In the genomic region with DNA sequence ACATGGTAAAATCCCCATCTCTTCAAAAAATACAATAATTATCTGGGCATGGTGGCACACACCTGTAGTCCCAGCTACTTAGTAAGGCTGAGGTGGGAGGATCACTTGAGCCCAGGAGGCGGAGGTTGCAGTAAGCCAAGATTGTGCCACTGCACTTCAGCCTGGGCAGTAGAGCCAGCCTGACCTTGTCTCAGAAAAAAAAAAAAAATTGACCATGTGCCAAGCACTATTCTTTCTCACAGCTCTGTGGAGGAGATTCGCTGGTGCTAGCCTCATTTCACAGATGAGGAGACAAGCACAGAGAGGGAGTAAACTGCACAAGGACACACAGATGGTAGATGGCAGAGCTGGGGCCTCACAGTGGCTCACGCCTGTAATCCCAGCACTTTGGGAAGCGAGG, we compare ENCODE assay signal across 20 cellular contexts.
A peak's percentile ranks its signal among the peaks of the same experiment; 100 is the strongest.
DNase-seq lines count a peak whose midpoint lies in the region; ATAC-seq, FAIRE-seq and TF ChIP-seq lines count a peak whose summit lies in the region.
"Had no signal": no experiment of that assay in that cellular context is flagged by ENCODE, and none has a peak within 500 bp of the region (broad histone marks: within the 10 kb centered on the region; RNA-seq: fewer than 3 reads in every experiment).

No MANE protein-coding gene starts in this region.

- CTCF ChIA-PET in K562 (lab: Yijun Ruan, JAX; ENCODE audit: low intra/inter-chr PET ratio): interaction anchor here (0.6 kb wide), 1 partner anchor 327 kb away, joined by 3 read pairs; no protein-coding TSS in a partner anchor

- in situ Hi-C loops in K562 (cut with MboI): no loop called here

- POLR2A ChIA-PET in K562 (lab: Yijun Ruan, JAX): interaction anchor here (1.0 to 1.2 kb wide), 2 partner anchors 10 to 26 kb away, joined by 3 to 5 read pairs; no protein-coding TSS in a partner anchor

- TF ChIP-seq RAD21 in Ishikawa (IDR thresholded peaks at IDR 0.05; ENCODE audit: low read depth): no peak
- TF ChIP-seq RAD21 in K562 (CRISPR knock-in tag; conservative IDR thresholded peaks at IDR 0.05 in 1 of 2, IDR thresholded peaks at IDR 0.05 in 1 of 2): no peak

- H4K20me1 ChIP-seq in K562 (replicated peaks; ENCODE audit: control insufficient read depth, insufficient read depth, low read length): no peaks in the 10 kb centered on the region

- no peak overlapping the region for H3K4me2 ChIP-seq in K562 (ENCODE audit: insufficient read depth, low read length)

- H3K4me1 ChIP-seq in right cardiac atrium (ENCODE audit: control insufficient read depth, insufficient read depth, low read length) (peaks cover 2% of the 10 kb centered on the region), K562 (replicated peaks in 1 of 2; ENCODE audit: control insufficient read depth in 2 of 2, insufficient read depth in 2 of 2, low read length in 2 of 2) (peaks cover 0 to 4% of the 10 kb centered on the region in 2 experiments; a peak in 4 of 5 replicates), aorta (ENCODE audit: control insufficient read depth in 1 of 2, insufficient read depth in 2 of 2, low read length in 2 of 2) (no peaks in the 10 kb centered on the region)
- H3K4me1 ChIP-seq: Caco-2 had no signal

- no peak overlapping the region for H3K27ac ChIP-seq in right cardiac atrium (ENCODE audit: low read length)
- no peak overlapping the region for H3K27ac ChIP-seq in K562 (ENCODE audit: extremely low read depth, low read depth, low read length)
- H3K27ac ChIP-seq in aorta (ENCODE audit: low read depth in 1 of 2, low read length in 2 of 2): no peak overlapping the region
- H3K27ac ChIP-seq: C4-2B had no signal

- ATAC-seq in left ventricle myocardium superior (peak; percentile 68), right cardiac atrium (no peak), K562 (no peak), GM18867 (IDR thresholded peaks at IDR 0.05; ENCODE audit: unreplicated experiment) (no peak), aorta (ENCODE audit: low FRiP score) (no peak)

- DNase-seq in left ventricle myocardium superior (no peak), right cardiac atrium (no peak), K562 (ENCODE audit: extremely low read depth in 1 of 4, low spot score in 3 of 4) (no peak), NCI-H1417 treated with DMSO at 0.1 percent for 48 hours (lab: John Stamatoyannopoulos, UW) (no peak), aorta (no peak)
- DNase-seq: AML-193; Caco-2; CD4-positive, alpha-beta T cell; DMS79; GDM1; HCEC 1CT; KBM-7 had no signal

- no peak for FAIRE-seq in K562 (lab: Jason Lieb, UNC)
- FAIRE-seq: A204.1, D721Med, GM12892, GM18507, H54 had no signal

- WGBS in right cardiac atrium: 81% methylated on average over 4 of the region's 4 CpGs
- 71% methylated on average over 4 of the region's 4 CpGs for WGBS in K562 (ENCODE audit: insufficient coverage, low coverage, missing lambda C conversion rate)
- WGBS in aorta, 2 donors: 79 to 83% methylated on average over 4 of the region's 4 CpGs

- H3K9me3 ChIP-seq in right cardiac atrium (ENCODE audit: control insufficient read depth, low read length): no peaks in the 10 kb centered on the region
- no peaks in the 10 kb centered on the region for H3K9me3 ChIP-seq in K562 (replicated peaks; ENCODE audit: control insufficient read depth, insufficient read depth, low read depth, low read length)
- no peaks in the 10 kb centered on the region for H3K9me3 ChIP-seq in aorta (ENCODE audit: control insufficient read depth, low read length)
- H3K9me3 ChIP-seq: Caco-2 had no signal

- no peak for TF ChIP-seq EP300 in Ishikawa (IDR thresholded peaks at IDR 0.05; ENCODE audit: borderline replicate concordance)
- TF ChIP-seq EP300 in K562 (IDR thresholded peaks at IDR 0.05; ENCODE audit: low read length): no peak

- H3K4me3 ChIP-seq in right cardiac atrium (ENCODE audit: low read length) (no peak overlapping the region), K562 (no peak overlapping the region), aorta (ENCODE audit: low read length in 2 of 2) (no peak overlapping the region)

- no peaks in the 10 kb centered on the region for H3K9me1 ChIP-seq in K562 (ENCODE audit: control insufficient read depth, insufficient read depth, low read length)

- no peak for TF ChIP-seq CTCF in K562 (IDR thresholded peaks at IDR 0.05 in 2 of 3, conservative IDR thresholded peaks at IDR 0.05 in 1 of 3; ENCODE audit: insufficient read depth in 2 of 3, low read depth in 1 of 3, low read length in 3 of 3)

- 0 out of 2 replicates have a peak overlapping the region, but pooled peaks have one; percentile 5 for H2AFZ ChIP-seq in K562 (ENCODE audit: low read depth, low read length)

- H3K79me2 ChIP-seq in K562 (ENCODE audit: control insufficient read depth, insufficient read depth, low read length): no peaks in the 10 kb centered on the region

- no peaks in the 10 kb centered on the region for H3K36me3 ChIP-seq in K562 (ENCODE audit: control insufficient read depth, insufficient read depth, low read length)
- H3K36me3 ChIP-seq in aorta (ENCODE audit: control insufficient read depth in 1 of 2, insufficient read depth in 2 of 2, low read length in 1 of 2): no peaks in the 10 kb centered on the region

- intact Hi-C loops in left ventricle myocardium superior (cut with micrococcal nuclease): no loop called here
- intact Hi-C loops in right cardiac atrium (cut with DNase I): no loop called here
- intact Hi-C loops in K562 (cut with micrococcal nuclease): no loop called here
- intact Hi-C loops in aorta (cut with DNase I): no loop called here

- TF ChIP-seq POLR2A in K562 (conservative IDR thresholded peaks at IDR 0.05): no peak

- BruUV-seq in K562 (replicated peaks; lab: Mats Ljungman, UMichigan): no TSS peak

- no peaks in the 10 kb centered on the region for H3K27me3 ChIP-seq in right cardiac atrium (ENCODE audit: control insufficient read depth, insufficient read depth)
- H3K27me3 ChIP-seq in K562 (ENCODE audit: control insufficient read depth in 2 of 2, insufficient read depth in 2 of 2, low read length in 2 of 2): no peaks in the 10 kb centered on the region
- H3K27me3 ChIP-seq in aorta (ENCODE audit: control insufficient read depth in 1 of 2, insufficient read depth in 2 of 2, low read length in 1 of 2): no peaks in the 10 kb centered on the region

- no peak overlapping the region for H3K9ac ChIP-seq in K562 (ENCODE audit: insufficient read depth in 1 of 2, low read depth in 2 of 2, low read length in 2 of 2)

TF ChIP-seq in Ishikawa, 13 proteins besides CTCF, POLR2A, EP300 and RAD21:
- TF ChIP-seq NFIC (IDR thresholded peaks at IDR 0.05): peak; percentile 30; the same call in 1 of the 2 replicates
- no peak for TF ChIP-seq ZBTB7A (IDR thresholded peaks at IDR 0.05; ENCODE audit: low read depth)
- no peak for TF ChIP-seq TEAD4 (IDR thresholded peaks at IDR 0.05)
TF ChIP-seq in Ishikawa: peak in this region for 1.

TF ChIP-seq in K562, 482 proteins besides CTCF, POLR2A, EP300 and RAD21:
- TF ChIP-seq, protein P1, sequence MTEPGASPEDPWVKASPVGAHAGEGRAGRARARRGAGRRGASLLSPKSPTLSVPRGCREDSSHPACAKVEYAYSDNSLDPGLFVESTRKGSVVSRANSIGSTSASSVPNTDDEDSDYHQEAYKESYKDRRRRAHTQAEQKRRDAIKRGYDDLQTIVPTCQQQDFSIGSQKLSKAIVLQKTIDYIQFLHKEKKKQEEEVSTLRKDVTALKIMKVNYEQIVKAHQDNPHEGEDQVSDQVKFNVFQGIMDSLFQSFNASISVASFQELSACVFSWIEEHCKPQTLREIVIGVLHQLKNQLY (CRISPR knock-in tag; conservative IDR thresholded peaks at IDR 0.05): no peak
- TF ChIP-seq NR2F6 (CRISPR knock-in tag; IDR thresholded peaks at IDR 0.05) (no peak), PHF8 (IDR thresholded peaks at IDR 0.05; ENCODE audit: borderline replicate concordance, low read length) (no peak), MYNN (IDR thresholded peaks at IDR 0.05) (no peak), MYNN (CRISPR knock-in tag; IDR thresholded peaks at IDR 0.05) (no peak)
